In the genomic region with DNA sequence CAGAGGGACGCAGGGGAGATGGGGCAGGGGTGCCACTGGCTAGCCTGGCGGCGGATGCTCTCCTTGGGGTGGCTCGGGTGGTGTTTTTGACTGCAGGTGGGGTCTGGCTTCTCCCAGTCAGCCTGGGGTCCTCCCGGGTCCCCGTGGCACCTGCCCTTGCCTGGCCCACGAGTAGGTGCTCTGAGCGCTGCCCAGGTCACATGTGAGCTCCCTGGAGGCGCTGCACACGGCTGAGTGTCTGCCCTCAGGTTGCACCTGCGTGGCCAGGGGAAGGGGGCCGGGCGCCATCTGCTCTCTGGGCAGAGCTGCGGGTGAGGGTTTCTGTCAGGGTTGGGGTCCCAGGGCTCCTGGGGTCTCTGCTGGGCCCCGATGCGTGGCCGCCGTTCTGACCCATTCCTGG, we compare ENCODE assay signal across 12 cellular contexts.
DNase-seq lines count a peak whose midpoint lies in the region; ATAC-seq and TF ChIP-seq lines count a peak whose summit lies in the region.
"Had no signal": no experiment of that assay in that cellular context is flagged by ENCODE, and none has a peak within 500 bp of the region (broad histone marks: within the 10 kb centered on the region; RNA-seq: fewer than 3 reads in every experiment).

No MANE protein-coding gene starts in this region.

- H3K27me3 Mint-ChIP-seq in central memory CD8-positive, alpha-beta T cell: no peaks in the 10 kb centered on the region

- no peaks in the 10 kb centered on the region for H3K27me3 ChIP-seq in Loucy (ENCODE audit: insufficient read depth, low read length, poor library complexity, severe bottlenecking)

- no peaks in the 10 kb centered on the region for H3K9me3 ChIP-seq in Loucy (ENCODE audit: insufficient read depth, low read depth, low read length)

- H2AFZ ChIP-seq in Loucy (ENCODE audit: low read length): no peak overlapping the region

- H3K4me3 ChIP-seq in AG04449 (ENCODE audit: low read depth, low read length): no peak overlapping the region
- no peak overlapping the region for H3K4me3 ChIP-seq in Loucy (ENCODE audit: low read length, poor library complexity, severe bottlenecking)
- H3K4me3 ChIP-seq: K562 had no signal

- no peaks in the 10 kb centered on the region for H3K36me3 ChIP-seq in Loucy (ENCODE audit: insufficient read depth, low read length)

- ATAC-seq in central memory CD8-positive, alpha-beta T cell (replicated peaks; ENCODE audit: extremely low read depth, poor library complexity, severe bottlenecking): no peak
- ATAC-seq in HG02678 (IDR thresholded peaks at IDR 0.05; ENCODE audit: unreplicated experiment): no peak
- no peak for ATAC-seq in HG03354 (IDR thresholded peaks at IDR 0.05; ENCODE audit: poor library complexity, severe bottlenecking, unreplicated experiment)

- H3K9me2 ChIP-seq in Loucy (replicated peaks; ENCODE audit: low read depth, low read length): no peaks in the 10 kb centered on the region

- peak overlapping the region; percentile 56 for H3K4me3 Mint-ChIP-seq in central memory CD8-positive, alpha-beta T cell

- peaks cover 3% of the 10 kb centered on the region; the same call in 1 of the 2 replicates for H3K79me2 ChIP-seq in Loucy (ENCODE audit: insufficient read depth, low read length)

- POLR2A ChIA-PET in AG04449 (lab: Yijun Ruan, JAX): interaction anchor here (1.0 to 7.7 kb wide), 2 partner anchors 16 to 57 kb away, joined by 3 to 109 read pairs; a partner anchor contains a TSS

- TF ChIP-seq CTCF in AG04449 (IDR thresholded peaks at IDR 0.05; ENCODE audit: insufficient read depth, low read length, missing control alignments) (peak; percentile 2), Loucy (conservative IDR thresholded peaks at IDR 0.05; ENCODE audit: low read length) (no peak)

- H3K4me2 ChIP-seq in Loucy (ENCODE audit: low read depth, low read length, poor library complexity, severe bottlenecking): peak overlapping the region; percentile 2

- no peak overlapping the region for H3K9ac ChIP-seq in Loucy (ENCODE audit: low read depth, low read length, poor library complexity, severe bottlenecking)

- DNase-seq in 8988T (peak; percentile 56), AG04449 (ENCODE audit: low read depth, low spot score) (no peak), anterior cingulate cortex (lab: John Stamatoyannopoulos, UW) (no peak)
- no peak for DNase-seq in central memory CD8-positive, alpha-beta T cell (ENCODE audit: low spot score in 2 of 2)
- DNase-seq: DMS79, GF-D8, NCI-H2107 had no signal

- no peak overlapping the region for H3K27ac Mint-ChIP-seq in central memory CD8-positive, alpha-beta T cell (ENCODE audit: low read depth)
- H3K27ac Mint-ChIP-seq: CD4-positive, alpha-beta T cell had no signal

- H3K36me3 Mint-ChIP-seq in central memory CD8-positive, alpha-beta T cell (ENCODE audit: insufficient read depth): peaks cover 6% of the 10 kb centered on the region

- H4K20me1 ChIP-seq in Loucy (ENCODE audit: insufficient read depth, low read length, poor library complexity, severe bottlenecking): no peaks in the 10 kb centered on the region

- H3K4me1 ChIP-seq in Loucy (ENCODE audit: insufficient read depth, low read length, poor library complexity, severe bottlenecking): peaks cover 36% of the 10 kb centered on the region

- peaks cover 5% of the 10 kb centered on the region for H3K4me1 Mint-ChIP-seq in central memory CD8-positive, alpha-beta T cell

- no peaks in the 10 kb centered on the region for H3F3A ChIP-seq in Loucy (ENCODE audit: low read depth)

- no peaks in the 10 kb centered on the region for H3K9me3 Mint-ChIP-seq in central memory CD8-positive, alpha-beta T cell
- H3K9me3 Mint-ChIP-seq: CD4-positive, alpha-beta T cell had no signal

- CTCF ChIA-PET in AG04449 (lab: Yijun Ruan, JAX): interaction anchor here (0.6 to 3.5 kb wide), 9 partner anchors 12 to 727 kb away, joined by 3 to 58 read pairs (median 4); no protein-coding TSS in a partner anchor
